1 cellular context compared by ENCODE assay signal in the genomic region with DNA sequence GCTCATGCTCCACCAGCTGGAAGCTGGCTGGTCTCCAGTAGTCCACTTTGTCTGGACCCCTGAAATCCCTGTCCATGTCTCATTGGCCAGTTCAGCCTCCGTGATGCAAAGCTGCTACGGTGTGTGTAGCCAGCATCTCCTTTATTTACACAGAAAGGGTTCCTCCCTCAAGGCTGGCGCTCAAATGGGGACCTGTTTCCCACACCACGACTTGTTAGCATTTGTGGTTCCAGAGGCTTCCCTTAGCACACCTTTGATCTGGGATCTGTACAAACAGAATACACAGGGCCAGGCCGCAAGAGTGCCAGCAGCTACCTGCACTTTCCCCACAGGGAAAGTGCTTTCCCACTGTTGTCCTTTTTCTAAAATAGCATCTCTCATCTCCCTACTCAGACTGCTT.
TF ChIP-seq lines count a peak whose summit lies in the region.

No MANE protein-coding gene starts in this region.

TF ChIP-seq in H1, 55 proteins besides CTCF, POLR2A, EP300 and RAD21:
- no peak for TF ChIP-seq SIN3A (conservative IDR thresholded peaks at IDR 0.05 in 1 of 2, IDR thresholded peaks at IDR 0.05 in 1 of 2; ENCODE audit: low read depth in 1 of 2, low read length in 2 of 2)
- no peak for TF ChIP-seq JUND (IDR thresholded peaks at IDR 0.05; ENCODE audit: low read length)
- TF ChIP-seq ZNF274 (IDR thresholded peaks at IDR 0.05; ENCODE audit: borderline replicate concordance, extremely low read depth, low read length): no peak
- TF ChIP-seq RBBP5 (IDR thresholded peaks at IDR 0.05; ENCODE audit: borderline replicate concordance, low read depth, low read length): no peak
- no peak for TF ChIP-seq TCF12 (IDR thresholded peaks at IDR 0.05; ENCODE audit: low read depth, low read length)
- TF ChIP-seq HDAC2 (IDR thresholded peaks at IDR 0.05; ENCODE audit: borderline replicate concordance in 1 of 2, low read depth in 2 of 2, low read length in 2 of 2): no peak
- no peak for TF ChIP-seq SP2 (IDR thresholded peaks at IDR 0.05; ENCODE audit: low read length)
- TF ChIP-seq CEBPB (IDR thresholded peaks at IDR 0.05; ENCODE audit: low read depth, low read length): no peak
